ENCODE assay signal across 20 cellular contexts in the genomic region with DNA sequence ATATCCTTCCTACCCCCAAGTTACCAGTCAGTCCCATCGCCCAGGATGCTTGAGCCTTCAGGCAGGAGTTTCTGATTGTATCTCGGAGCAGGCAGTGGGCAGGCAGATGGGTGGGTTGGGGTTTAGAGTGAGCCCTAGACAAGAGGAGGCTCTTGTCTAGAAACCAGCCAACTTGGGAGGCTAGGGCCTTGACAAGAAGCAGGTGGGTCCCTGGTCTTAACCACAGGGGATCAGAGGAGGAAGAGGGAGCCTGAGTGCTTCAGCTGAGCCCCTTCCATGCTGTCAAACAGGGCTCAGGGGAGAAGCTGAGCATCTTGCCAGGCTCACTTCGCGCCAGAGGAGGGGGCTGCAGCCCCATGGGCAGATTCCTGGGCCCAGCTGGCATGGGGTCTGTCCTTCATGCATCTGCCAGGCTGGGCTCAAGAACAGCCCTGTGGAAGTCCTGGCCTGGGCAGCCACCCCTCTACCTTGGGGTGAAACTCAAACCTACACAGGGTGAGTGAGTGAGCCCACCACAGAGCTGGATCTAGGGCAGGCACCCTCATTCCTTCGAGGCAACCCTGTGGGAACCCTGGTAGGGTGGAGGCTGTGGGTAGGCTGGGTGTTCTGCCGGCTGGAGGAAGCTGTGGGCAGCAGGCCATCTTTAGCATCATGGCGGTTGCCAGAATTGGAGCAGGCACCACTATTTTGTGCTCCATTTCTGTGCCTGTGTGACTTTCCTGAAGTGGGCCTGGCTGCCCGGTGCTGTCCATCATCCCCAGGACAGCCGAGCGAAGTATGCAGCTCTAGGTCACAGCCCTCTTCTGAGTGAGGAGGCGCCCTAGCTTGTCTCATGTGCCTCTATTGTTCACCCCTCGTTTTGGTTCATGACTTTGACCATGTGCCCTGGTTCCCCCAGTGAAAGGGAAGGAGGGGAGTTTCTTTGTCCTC.
DNase-seq lines count a peak whose midpoint lies in the region; ATAC-seq, FAIRE-seq and TF ChIP-seq lines count a peak whose summit lies in the region.
"Had no signal": no experiment of that assay in that cellular context is flagged by ENCODE, and none has a peak within 500 bp of the region (broad histone marks: within the 10 kb centered on the region; RNA-seq: fewer than 3 reads in every experiment).

No MANE protein-coding gene starts in this region.

- no peaks in the 10 kb centered on the region for H3K27me3 ChIP-seq in CD8-positive, alpha-beta memory T cell (ENCODE audit: insufficient read depth, low read length, poor library complexity, severe bottlenecking)
- H3K27me3 ChIP-seq: neutrophil had no signal

- no peaks in the 10 kb centered on the region for H3K9me3 Mint-ChIP-seq in activated B cell treated with CpG ODN at 0.5 μM for 24 hours
- no peaks in the 10 kb centered on the region for H3K9me3 Mint-ChIP-seq in type B pancreatic cell
- no peaks in the 10 kb centered on the region for H3K9me3 Mint-ChIP-seq in effector memory CD8-positive, alpha-beta T cell
- H3K9me3 Mint-ChIP-seq in CD8-positive, alpha-beta memory T cell: no peaks in the 10 kb centered on the region
- H3K9me3 Mint-ChIP-seq: activated CD4-positive, alpha-beta T cell treated with anti-CD3 and anti-CD28 coated beads, Interleukin-2, amount 10 ng/mL, durations not matched to agents 24 days and 14 days had no signal

- H3K4me1 Mint-ChIP-seq in activated B cell treated with CpG ODN at 0.5 μM for 24 hours (no peaks in the 10 kb centered on the region), type B pancreatic cell (ENCODE audit: unreplicated experiment) (peaks cover 4% of the 10 kb centered on the region)
- no peaks in the 10 kb centered on the region for H3K4me1 Mint-ChIP-seq in effector memory CD8-positive, alpha-beta T cell (ENCODE audit: low read depth in 2 of 2)
- no peaks in the 10 kb centered on the region for H3K4me1 Mint-ChIP-seq in CD8-positive, alpha-beta memory T cell
- H3K4me1 Mint-ChIP-seq: activated CD4-positive, alpha-beta T cell treated with anti-CD3 and anti-CD28 coated beads, Interleukin-2, amount 10 ng/mL, durations not matched to agents 24 days and 14 days had no signal

- peak; percentile 6 for DNase-seq in GM13977 (ENCODE audit: low spot score)
- peak; percentile 10 for DNase-seq in activated B cell treated with CpG ODN at 0.5 μM for 24 hours
- DNase-seq in left lobe of liver (ENCODE audit: low spot score): peak; percentile 26
- peak; percentile 61 for DNase-seq in type B pancreatic cell (ENCODE audit: extremely low spot score, unreplicated experiment)
- DNase-seq in effector memory CD8-positive, alpha-beta T cell: no peak
- DNase-seq in RCC 7860 (ENCODE audit: low spot score): no peak
- DNase-seq in CD8-positive, alpha-beta memory T cell: no peak
- DNase-seq: activated CD4-positive, alpha-beta T cell treated with anti-CD3 and anti-CD28 coated beads, Interleukin-2, amount 10 ng/mL, durations not matched to agents 24 days and 14 days; activated naive CD4-positive, alpha-beta T cell treated with Interleukin-2 at 50 U/mL for 16 hours; AML-193; KG1; left ventricle myocardium inferior; NCI-H2081; NCI-H510A had no signal

- no peak overlapping the region for H3K27ac ChIP-seq in CD8-positive, alpha-beta memory T cell (ENCODE audit: low read depth, low read length)
- H3K27ac ChIP-seq: HL-60, left ventricle myocardium inferior, neutrophil, thoracic aorta had no signal

- H3K27ac Mint-ChIP-seq in activated B cell treated with CpG ODN at 0.5 μM for 24 hours (no peak overlapping the region), type B pancreatic cell (no peak overlapping the region)
- no peak overlapping the region for H3K27ac Mint-ChIP-seq in effector memory CD8-positive, alpha-beta T cell
- H3K27ac Mint-ChIP-seq in CD8-positive, alpha-beta memory T cell: peak overlapping the region in 1 of 8 donors; percentile 47
- H3K27ac Mint-ChIP-seq: activated CD4-positive, alpha-beta T cell treated with anti-CD3 and anti-CD28 coated beads, Interleukin-2, amount 10 ng/mL, durations not matched to agents 24 days and 14 days had no signal

- H3K4me3 Mint-ChIP-seq in activated B cell treated with CpG ODN at 0.5 μM for 24 hours (no peak overlapping the region), type B pancreatic cell (no peak overlapping the region)
- H3K4me3 Mint-ChIP-seq in effector memory CD8-positive, alpha-beta T cell: no peak overlapping the region
- H3K4me3 Mint-ChIP-seq in CD8-positive, alpha-beta memory T cell: no peak overlapping the region
- H3K4me3 Mint-ChIP-seq: activated CD4-positive, alpha-beta T cell treated with anti-CD3 and anti-CD28 coated beads, Interleukin-2, amount 10 ng/mL, durations not matched to agents 24 days and 14 days had no signal

- H3K27me3 Mint-ChIP-seq in activated B cell treated with CpG ODN at 0.5 μM for 24 hours (peaks cover 3% of the 10 kb centered on the region), type B pancreatic cell (no peaks in the 10 kb centered on the region)
- H3K27me3 Mint-ChIP-seq in effector memory CD8-positive, alpha-beta T cell: no peaks in the 10 kb centered on the region
- peaks cover 3% of the 10 kb centered on the region in 2 donors for H3K27me3 Mint-ChIP-seq in CD8-positive, alpha-beta memory T cell
- H3K27me3 Mint-ChIP-seq: activated CD4-positive, alpha-beta T cell treated with anti-CD3 and anti-CD28 coated beads, Interleukin-2, amount 10 ng/mL, durations not matched to agents 24 days and 14 days had no signal

- H3K36me3 Mint-ChIP-seq in activated B cell treated with CpG ODN at 0.5 μM for 24 hours (ENCODE audit: low read depth): no peaks in the 10 kb centered on the region
- H3K36me3 Mint-ChIP-seq in type B pancreatic cell: no peaks in the 10 kb centered on the region
- H3K36me3 Mint-ChIP-seq in effector memory CD8-positive, alpha-beta T cell (ENCODE audit: insufficient read depth): no peaks in the 10 kb centered on the region
- H3K36me3 Mint-ChIP-seq in CD8-positive, alpha-beta memory T cell: no peaks in the 10 kb centered on the region

- no peaks in the 10 kb centered on the region for H3K36me3 ChIP-seq in CD8-positive, alpha-beta memory T cell (ENCODE audit: insufficient read depth, low read length)
- H3K36me3 ChIP-seq: left ventricle myocardium inferior, neutrophil, thoracic aorta had no signal

- intact Hi-C loops in activated B cell treated with CpG ODN at 0.5 μM for 24 hours (cut with micrococcal nuclease): no loop called here

- FAIRE-seq in RCC 7860 (lab: Jason Lieb, UNC): no peak
- FAIRE-seq: H54, TTC549 had no signal

- H3K4me1 ChIP-seq in CD8-positive, alpha-beta memory T cell (ENCODE audit: insufficient read depth, low read length): no peaks in the 10 kb centered on the region
- H3K4me1 ChIP-seq: left ventricle myocardium inferior had no signal

- CTCF ChIA-PET in activated B cell treated with CpG ODN at 0.5 μM for 24 hours (lab: Charles Lee): no interaction called here
- CTCF ChIA-PET in CD8-positive, alpha-beta memory T cell (lab: Charles Lee): no interaction called here

- no peak overlapping the region for H3K4me3 ChIP-seq in CD8-positive, alpha-beta memory T cell (ENCODE audit: low read length)
- H3K4me3 ChIP-seq: left ventricle myocardium inferior, thoracic aorta had no signal

- no peak for TF ChIP-seq CTCF in GM13977 (IDR thresholded peaks at IDR 0.05; ENCODE audit: extremely low read depth, insufficient read depth, missing control alignments)
- no peak for TF ChIP-seq CTCF in activated B cell treated with CpG ODN at 0.5 μM for 24 hours (IDR thresholded peaks at IDR 0.05)
- TF ChIP-seq CTCF in type B pancreatic cell (conservative IDR thresholded peaks at IDR 0.05): no peak

- POLR2A ChIA-PET in activated B cell treated with CpG ODN at 0.5 μM for 24 hours (lab: Charles Lee): no interaction called here
- POLR2A ChIA-PET in CD8-positive, alpha-beta memory T cell (lab: Charles Lee): no interaction called here

- no peaks in the 10 kb centered on the region for H3K9me3 ChIP-seq in CD8-positive, alpha-beta memory T cell (ENCODE audit: low read length)
- H3K9me3 ChIP-seq: left ventricle myocardium inferior, neutrophil, thoracic aorta had no signal

- ATAC-seq in activated B cell treated with CpG ODN at 0.5 μM for 24 hours (ENCODE audit: low read depth) (no peak), left lobe of liver (no peak)
- ATAC-seq in effector memory CD8-positive, alpha-beta T cell (replicated peaks): no peak
- ATAC-seq: esophagus mucosa had no signal

- in situ Hi-C loops in GM13977 (cut with MboI; ENCODE audit: low pct_unique_long_range_greater_than_20kb, low sequenced_read_pairs, unreplicated experiment): no loop called here

Comparison
In these comparisons a context has a peak if more than half of its experiments do, and no peak if none do; other contexts are left out.
1. DNase-seq: peak in GM13977 (single experiment), activated B cell treated with CpG ODN at 0.5 μM for 24 hours (single experiment), left lobe of liver (single experiment) and type B pancreatic cell (single experiment); none in effector memory CD8-positive, alpha-beta T cell (0 of 3), RCC 7860 (single experiment) and CD8-positive, alpha-beta memory T cell (0 of 5).